Comparison of ENCODE assay signal across 8 cellular contexts in genomic region chr17:50087246-50087911, GRCh38. TPM values are rescaled to one million over a fixed set of nuclear protein-coding genes. Genes with fewer than 3 reads are reported as not detected.
A peak's percentile ranks its signal among the peaks of the same experiment; 100 is the strongest.
DNase-seq lines count a peak whose midpoint lies in the region; ATAC-seq lines count a peak whose summit lies in the region.

No MANE protein-coding gene starts in this region.

- no peak overlapping the region for H3K27ac Mint-ChIP-seq in activated CD8-positive, alpha-beta memory T cell treated with anti-CD3 and anti-CD28 coated beads, Interleukin-2, amount 10 ng/mL, durations not matched to agents 7 days and 5 days
- H3K27ac Mint-ChIP-seq in natural killer cell treated with Interleukin-12 subunit alpha and Interleukin-12 subunit beta and Interleukin-15 and Interleukin-18, amount 100 ng/mL, for 72 hours: no peak overlapping the region

- H3K36me3 ChIP-seq in NT2/D1 (ENCODE audit: insufficient read depth, insufficient read length, low read length): peaks cover 32% of the 10 kb centered on the region

- H3K27me3 ChIP-seq in NT2/D1 (ENCODE audit: insufficient read depth, insufficient read length): no peaks in the 10 kb centered on the region

- H3K9ac ChIP-seq in NT2/D1 (ENCODE audit: insufficient read length, low read depth): no peak overlapping the region

- H3K27me3 Mint-ChIP-seq in activated CD8-positive, alpha-beta memory T cell treated with anti-CD3 and anti-CD28 coated beads, Interleukin-2, amount 10 ng/mL, durations not matched to agents 7 days and 5 days: no peaks in the 10 kb centered on the region
- no peaks in the 10 kb centered on the region for H3K27me3 Mint-ChIP-seq in natural killer cell treated with Interleukin-12 subunit alpha and Interleukin-12 subunit beta and Interleukin-15 and Interleukin-18, amount 100 ng/mL, for 72 hours

- peaks cover 4% of the 10 kb centered on the region for H3K4me1 ChIP-seq in NT2/D1 (ENCODE audit: insufficient read depth, insufficient read length)

- no peak overlapping the region for H3K4me3 Mint-ChIP-seq in activated CD8-positive, alpha-beta memory T cell treated with anti-CD3 and anti-CD28 coated beads, Interleukin-2, amount 10 ng/mL, durations not matched to agents 7 days and 5 days
- no peak overlapping the region for H3K4me3 Mint-ChIP-seq in natural killer cell treated with Interleukin-12 subunit alpha and Interleukin-12 subunit beta and Interleukin-15 and Interleukin-18, amount 100 ng/mL, for 72 hours

- peak; percentile 74 for ATAC-seq in HG03439 (IDR thresholded peaks at IDR 0.05; ENCODE audit: unreplicated experiment)
- ATAC-seq in activated CD8-positive, alpha-beta memory T cell treated with anti-CD3 and anti-CD28 coated beads, Interleukin-2, amount 10 ng/mL, durations not matched to agents 7 days and 5 days: peak; percentile 90
- ATAC-seq in natural killer cell treated with Interleukin-12 subunit alpha and Interleukin-12 subunit beta and Interleukin-15 and Interleukin-18, amount 100 ng/mL, for 72 hours: peak; percentile 82 to 86
- peak; percentile 78 for ATAC-seq in stimulated activated naive CD8-positive, alpha-beta T cell treated with anti-CD3 and anti-CD28 coated beads, Interleukin-15, Interleukin-2, amounts not matched to agents 100 U/mL and 50 U/mL, for 24 hours
- ATAC-seq in GM19455 (IDR thresholded peaks at IDR 0.05; ENCODE audit: unreplicated experiment): no peak

- H3K36me3 Mint-ChIP-seq in activated CD8-positive, alpha-beta memory T cell treated with anti-CD3 and anti-CD28 coated beads, Interleukin-2, amount 10 ng/mL, durations not matched to agents 7 days and 5 days: no peaks in the 10 kb centered on the region
- no peaks in the 10 kb centered on the region for H3K36me3 Mint-ChIP-seq in natural killer cell treated with Interleukin-12 subunit alpha and Interleukin-12 subunit beta and Interleukin-15 and Interleukin-18, amount 100 ng/mL, for 72 hours

- CTCF ChIA-PET in activated CD8-positive, alpha-beta memory T cell treated with anti-CD3 and anti-CD28 coated beads, Interleukin-2, amount 10 ng/mL, durations not matched to agents 7 days and 5 days (lab: Charles Lee): interaction anchor here (0.5 to 3.2 kb wide), 41 partner anchors 9 to 530 kb away, joined by 3 to 149 read pairs (median 5); partner anchors contain the start of genes ITGA3 and PDK2

- no peaks in the 10 kb centered on the region for H3K9me3 ChIP-seq in NT2/D1 (ENCODE audit: insufficient read depth, low read length)

- DNase-seq in ELR (ENCODE audit: low read depth) (peak; percentile 87), NT2/D1 (ENCODE audit: low read depth, low spot score) (peak; percentile 50), epidermal melanocyte (ENCODE audit: insufficient read length, low spot score) (peak; percentile 91)
- DNase-seq in activated CD8-positive, alpha-beta memory T cell treated with anti-CD3 and anti-CD28 coated beads, Interleukin-2, amount 10 ng/mL, durations not matched to agents 7 days and 5 days: peak; percentile 86
- peak; percentile 82 for DNase-seq in natural killer cell treated with Interleukin-12 subunit alpha and Interleukin-12 subunit beta and Interleukin-15 and Interleukin-18, amount 100 ng/mL, for 72 hours (ENCODE audit: low spot score)
- DNase-seq in stimulated activated naive CD8-positive, alpha-beta T cell treated with anti-CD3 and anti-CD28 coated beads, Interleukin-15, Interleukin-2, amounts not matched to agents 100 U/mL and 50 U/mL, for 24 hours: peak; percentile 83

- H3K4me3 ChIP-seq in NT2/D1 (ENCODE audit: insufficient read length, low read depth): no peak overlapping the region

- H3K9me3 Mint-ChIP-seq in activated CD8-positive, alpha-beta memory T cell treated with anti-CD3 and anti-CD28 coated beads, Interleukin-2, amount 10 ng/mL, durations not matched to agents 7 days and 5 days (ENCODE audit: low read depth): no peaks in the 10 kb centered on the region
- H3K9me3 Mint-ChIP-seq in natural killer cell treated with Interleukin-12 subunit alpha and Interleukin-12 subunit beta and Interleukin-15 and Interleukin-18, amount 100 ng/mL, for 72 hours: no peaks in the 10 kb centered on the region

- no peaks in the 10 kb centered on the region for H3K4me1 Mint-ChIP-seq in activated CD8-positive, alpha-beta memory T cell treated with anti-CD3 and anti-CD28 coated beads, Interleukin-2, amount 10 ng/mL, durations not matched to agents 7 days and 5 days
- H3K4me1 Mint-ChIP-seq in natural killer cell treated with Interleukin-12 subunit alpha and Interleukin-12 subunit beta and Interleukin-15 and Interleukin-18, amount 100 ng/mL, for 72 hours (ENCODE audit: low read depth in 2 of 2): no peaks in the 10 kb centered on the region

RNA-seq across cellular contexts. Expression of gene PDK2, which starts 7.8 kb away (rescaled TPM):
- total RNA-seq in activated CD8-positive, alpha-beta memory T cell treated with anti-CD3 and anti-CD28 coated beads, Interleukin-2, amount 10 ng/mL, durations not matched to agents 7 days and 5 days: 10 to 100 TPM; 13.6 to 20.9 TPM
- total RNA-seq in natural killer cell treated with Interleukin-12 subunit alpha and Interleukin-12 subunit beta and Interleukin-15 and Interleukin-18, amount 100 ng/mL, for 72 hours: 10 to 100 TPM; 11.8 to 13.7 TPM

RNA-seq across cellular contexts. Expression of gene ITGA3, which starts 31.5 kb away (rescaled TPM):
- 10 to 100 TPM; 10.3 to 11.3 TPM for total RNA-seq in activated CD8-positive, alpha-beta memory T cell treated with anti-CD3 and anti-CD28 coated beads, Interleukin-2, amount 10 ng/mL, durations not matched to agents 7 days and 5 days
- 10 to 100 TPM; 13.7 to 13.9 TPM for total RNA-seq in natural killer cell treated with Interleukin-12 subunit alpha and Interleukin-12 subunit beta and Interleukin-15 and Interleukin-18, amount 100 ng/mL, for 72 hours

RNA-seq across cellular contexts. Expression of gene SAMD14, which starts 42.6 kb away (rescaled TPM):
- 1 to 10 TPM in 1 of 2 experiments, under 1 TPM in 1; 0.35 to 1.1 TPM for total RNA-seq in activated CD8-positive, alpha-beta memory T cell treated with anti-CD3 and anti-CD28 coated beads, Interleukin-2, amount 10 ng/mL, durations not matched to agents 7 days and 5 days
- 1 to 10 TPM; 2.6 to 5.0 TPM for total RNA-seq in natural killer cell treated with Interleukin-12 subunit alpha and Interleukin-12 subunit beta and Interleukin-15 and Interleukin-18, amount 100 ng/mL, for 72 hours
